9 cellular contexts compared by ENCODE assay signal in genomic region chr9:100425758-100426157, GRCh38. TPM values are rescaled to one million over a fixed set of nuclear protein-coding genes. Genes with fewer than 3 reads are reported as not detected.
DNase-seq lines count a peak whose midpoint lies in the region; ATAC-seq and TF ChIP-seq lines count a peak whose summit lies in the region.
"Had no signal": no experiment of that assay in that cellular context is flagged by ENCODE, and none has a peak within 500 bp of the region (broad histone marks: within the 10 kb centered on the region; RNA-seq: fewer than 3 reads in every experiment).

No MANE protein-coding gene starts in this region.

- H3K9me3 ChIP-seq in iPS-20b (ENCODE audit: insufficient read depth, low read depth, low read length): no peaks in the 10 kb centered on the region
- H3K9me3 ChIP-seq in stomach: no peaks in the 10 kb centered on the region
- H3K9me3 ChIP-seq in testis: no peaks in the 10 kb centered on the region

- intact Hi-C loops in activated T-helper 1 cell treated with anti-CD3 and anti-CD28 coated beads, Interleukin-12 subunit alpha, Interleukin-12 subunit beta, Interleukin-2, Interleukin-4 antibody, amounts not matched to agents 30 ng/mL and 10 ng/mL and 1 ng/mL, durations not matched to agents 14 hours and 24 hours and 36 hours (cut with micrococcal nuclease): loop anchor here (1.0 to 5.0 kb wide), 6 partner anchors 14 to 1243 kb away; partner anchors contain the start of genes ERP44, INVS and NR4A3
- intact Hi-C loops in stomach (cut with DNase I; ENCODE audit: low total_unique reads) (no loop called here), testis (cut with DNase I; ENCODE audit: low total_unique reads) (no loop called here)

- DNase-seq in activated CD8-positive, alpha-beta memory T cell treated with anti-CD3 and anti-CD28 coated beads, Interleukin-2, amount 10 ng/mL, durations not matched to agents 7 days and 5 days: no peak
- no peak for DNase-seq in activated CD8-positive, alpha-beta memory T cell treated with anti-CD3 and anti-CD28 coated beads for 24 hours
- no peak for DNase-seq in activated T-helper 1 cell treated with anti-CD3 and anti-CD28 coated beads, Interleukin-12 subunit alpha, Interleukin-12 subunit beta, Interleukin-2, Interleukin-4 antibody, amounts not matched to agents 30 ng/mL and 10 ng/mL and 1 ng/mL, durations not matched to agents 14 hours and 24 hours and 36 hours (ENCODE audit: low spot score)
- no peak for DNase-seq in stomach
- DNase-seq in GM19240 (ENCODE audit: insufficient read length, low spot score): no peak
- no peak for DNase-seq in testis
- DNase-seq: activated CD4-positive, alpha-beta T cell treated with anti-CD3 and anti-CD28 coated beads for 1 hour had no signal

- H3K36me3 ChIP-seq in iPS-20b (ENCODE audit: insufficient read depth, low read depth, low read length): no peaks in the 10 kb centered on the region
- H3K36me3 ChIP-seq in stomach: no peaks in the 10 kb centered on the region
- no peaks in the 10 kb centered on the region for H3K36me3 ChIP-seq in testis (ENCODE audit: low read depth, missing control alignments)

- H3K4me1 ChIP-seq in iPS-20b (ENCODE audit: insufficient read depth, low read length) (peaks cover 19% of the 10 kb centered on the region), stomach (peaks cover 15 to 37% (median 30%) of the 10 kb centered on the region in 4 donors), testis (peaks cover 6% of the 10 kb centered on the region)

- H3K4me3 Mint-ChIP-seq in activated CD8-positive, alpha-beta memory T cell treated with anti-CD3 and anti-CD28 coated beads, Interleukin-2, amount 10 ng/mL, durations not matched to agents 7 days and 5 days: peak overlapping the region; percentile 84
- H3K4me3 Mint-ChIP-seq in activated T-helper 1 cell treated with anti-CD3 and anti-CD28 coated beads, Interleukin-12 subunit alpha, Interleukin-12 subunit beta, Interleukin-2, Interleukin-4 antibody, amounts not matched to agents 30 ng/mL and 10 ng/mL and 1 ng/mL, durations not matched to agents 14 hours and 24 hours and 36 hours: peak overlapping the region; percentile 87

- CTCF ChIA-PET in activated CD8-positive, alpha-beta memory T cell treated with anti-CD3 and anti-CD28 coated beads, Interleukin-2, amount 10 ng/mL, durations not matched to agents 7 days and 5 days (lab: Charles Lee): interaction anchor here (0.9 to 2.6 kb wide), 6 partner anchors 12 to 102 kb away, joined by 3 to 15 read pairs (median 5); partner anchors contain the start of gene TEX10

- no peak overlapping the region for H3K4me3 ChIP-seq in iPS-20b (ENCODE audit: low read length)
- H3K4me3 ChIP-seq in stomach: no peak overlapping the region
- H3K4me3 ChIP-seq in testis: no peak overlapping the region

- peaks cover 6% of the 10 kb centered on the region; the same call in 1 of the 2 replicates for H3K27me3 ChIP-seq in iPS-20b (ENCODE audit: insufficient read depth, low read length)
- no peaks in the 10 kb centered on the region for H3K27me3 ChIP-seq in stomach
- no peaks in the 10 kb centered on the region for H3K27me3 ChIP-seq in testis

- H3K27ac ChIP-seq in iPS-20b (ENCODE audit: low read length) (no peak overlapping the region), stomach (peak overlapping the region in 4 of 5 donors; percentile 88 to 96 (median 92)), testis (no peak overlapping the region)

- no peak overlapping the region for H3K27ac Mint-ChIP-seq in activated CD8-positive, alpha-beta memory T cell treated with anti-CD3 and anti-CD28 coated beads, Interleukin-2, amount 10 ng/mL, durations not matched to agents 7 days and 5 days
- no peak overlapping the region for H3K27ac Mint-ChIP-seq in activated T-helper 1 cell treated with anti-CD3 and anti-CD28 coated beads, Interleukin-12 subunit alpha, Interleukin-12 subunit beta, Interleukin-2, Interleukin-4 antibody, amounts not matched to agents 30 ng/mL and 10 ng/mL and 1 ng/mL, durations not matched to agents 14 hours and 24 hours and 36 hours

- TF ChIP-seq CTCF in stomach (IDR thresholded peaks at IDR 0.05): no peak
- no peak for TF ChIP-seq CTCF in testis (IDR thresholded peaks at IDR 0.05)

- H3K4me1 Mint-ChIP-seq in activated CD8-positive, alpha-beta memory T cell treated with anti-CD3 and anti-CD28 coated beads, Interleukin-2, amount 10 ng/mL, durations not matched to agents 7 days and 5 days: peaks cover 28% of the 10 kb centered on the region
- peaks cover 21% of the 10 kb centered on the region for H3K4me1 Mint-ChIP-seq in activated T-helper 1 cell treated with anti-CD3 and anti-CD28 coated beads, Interleukin-12 subunit alpha, Interleukin-12 subunit beta, Interleukin-2, Interleukin-4 antibody, amounts not matched to agents 30 ng/mL and 10 ng/mL and 1 ng/mL, durations not matched to agents 14 hours and 24 hours and 36 hours (ENCODE audit: low read depth)

- WGBS in stomach, 5 donors: 21 to 43% (median 29%) methylated on average over 1 of the region's 1 CpG
- WGBS in testis, 2 donors: 27 to 58% methylated on average over 1 of the region's 1 CpG

- H3K27me3 Mint-ChIP-seq in activated CD8-positive, alpha-beta memory T cell treated with anti-CD3 and anti-CD28 coated beads, Interleukin-2, amount 10 ng/mL, durations not matched to agents 7 days and 5 days: peaks cover 15% of the 10 kb centered on the region
- peaks cover 10% of the 10 kb centered on the region for H3K27me3 Mint-ChIP-seq in activated T-helper 1 cell treated with anti-CD3 and anti-CD28 coated beads, Interleukin-12 subunit alpha, Interleukin-12 subunit beta, Interleukin-2, Interleukin-4 antibody, amounts not matched to agents 30 ng/mL and 10 ng/mL and 1 ng/mL, durations not matched to agents 14 hours and 24 hours and 36 hours (ENCODE audit: insufficient read depth)

- TF ChIP-seq EP300 in stomach (IDR thresholded peaks at IDR 0.05): no peak

- peak overlapping the region; percentile 85; the same call in 1 of the 2 replicates for H3K9ac ChIP-seq in iPS-20b (ENCODE audit: low read depth, low read length)

- no peak for ATAC-seq in activated CD8-positive, alpha-beta memory T cell treated with anti-CD3 and anti-CD28 coated beads, Interleukin-2, amount 10 ng/mL, durations not matched to agents 7 days and 5 days
- ATAC-seq in HG02885 (IDR thresholded peaks at IDR 0.05; ENCODE audit: poor library complexity, unreplicated experiment): no peak

- TF ChIP-seq POLR2A in stomach (IDR thresholded peaks at IDR 0.05): no peak
- no peak for TF ChIP-seq POLR2A in testis (IDR thresholded peaks at IDR 0.05)

- no peaks in the 10 kb centered on the region for H3K9me3 Mint-ChIP-seq in activated CD8-positive, alpha-beta memory T cell treated with anti-CD3 and anti-CD28 coated beads, Interleukin-2, amount 10 ng/mL, durations not matched to agents 7 days and 5 days (ENCODE audit: low read depth)
- H3K9me3 Mint-ChIP-seq in activated T-helper 1 cell treated with anti-CD3 and anti-CD28 coated beads, Interleukin-12 subunit alpha, Interleukin-12 subunit beta, Interleukin-2, Interleukin-4 antibody, amounts not matched to agents 30 ng/mL and 10 ng/mL and 1 ng/mL, durations not matched to agents 14 hours and 24 hours and 36 hours: no peaks in the 10 kb centered on the region

- peaks cover 4% of the 10 kb centered on the region for H3K36me3 Mint-ChIP-seq in activated CD8-positive, alpha-beta memory T cell treated with anti-CD3 and anti-CD28 coated beads, Interleukin-2, amount 10 ng/mL, durations not matched to agents 7 days and 5 days
- peaks cover 3% of the 10 kb centered on the region for H3K36me3 Mint-ChIP-seq in activated T-helper 1 cell treated with anti-CD3 and anti-CD28 coated beads, Interleukin-12 subunit alpha, Interleukin-12 subunit beta, Interleukin-2, Interleukin-4 antibody, amounts not matched to agents 30 ng/mL and 10 ng/mL and 1 ng/mL, durations not matched to agents 14 hours and 24 hours and 36 hours (ENCODE audit: low read depth)

RNA-seq across cellular contexts. Expression of gene MSANTD3, which starts 1.2 kb away (rescaled TPM):
- total RNA-seq in activated CD8-positive, alpha-beta memory T cell treated with anti-CD3 and anti-CD28 coated beads, Interleukin-2, amount 10 ng/mL, durations not matched to agents 7 days and 5 days: 10 to 100 TPM; 20.5 to 20.9 TPM
- 11.1 and 11.3 TPM in 2 replicates for total RNA-seq in activated T-helper 1 cell treated with anti-CD3 and anti-CD28 coated beads, Interleukin-12 subunit alpha, Interleukin-12 subunit beta, Interleukin-2, Interleukin-4 antibody, amounts not matched to agents 30 ng/mL and 10 ng/mL and 1 ng/mL, durations not matched to agents 14 hours and 24 hours and 36 hours
- 100 to 1,000 TPM in 1 of 5 donors, 10 to 100 TPM in 3, 1 to 10 TPM in 1; 1.2 to 121 (median 17.5) TPM for total RNA-seq in stomach
- 10 to 100 TPM in 2 of 3 donors, 1 to 10 TPM in 1; 9.9 to 28.8 (median 17.3) TPM for polyA plus RNA-seq in stomach
- total RNA-seq in testis: 10 to 100 TPM; 16.9 to 24.9 TPM
- 11.5 TPM for polyA plus RNA-seq in testis (ENCODE audit: insufficient read depth, low read depth, low replicate concordance)

RNA-seq across cellular contexts. Expression of gene TMEFF1, which starts 47.2 kb away (rescaled TPM):
- under 1 TPM in 1 of 2 experiments, not detected in 1; 0.49 TPM for total RNA-seq in activated CD8-positive, alpha-beta memory T cell treated with anti-CD3 and anti-CD28 coated beads, Interleukin-2, amount 10 ng/mL, durations not matched to agents 7 days and 5 days
- total RNA-seq in activated T-helper 1 cell treated with anti-CD3 and anti-CD28 coated beads, Interleukin-12 subunit alpha, Interleukin-12 subunit beta, Interleukin-2, Interleukin-4 antibody, amounts not matched to agents 30 ng/mL and 10 ng/mL and 1 ng/mL, durations not matched to agents 14 hours and 24 hours and 36 hours: 0.13 and 0.42 TPM in 2 replicates
- total RNA-seq in stomach (under 1 TPM in 1 of 5 donors, not detected in 4; 0.92 TPM), testis (1 to 10 TPM; 5.9 to 8.7 TPM)
- polyA plus RNA-seq in stomach (under 1 TPM in 1 of 3 donors, not detected in 2; 0.05 TPM), testis (ENCODE audit: insufficient read depth, low read depth, low replicate concordance) (2.3 TPM)

Comparison
In these comparisons a context has a peak if more than half of its experiments do, and no peak if none do; other contexts are left out.
1. H3K27ac ChIP-seq: peak in stomach (4 of 5); none in iPS-20b (single experiment) and testis (0 of 2).